23 cellular contexts compared by ENCODE assay signal in genomic region chr9:91755761-91756638, GRCh38.
"Had no signal": no experiment of that assay in that cellular context is flagged by ENCODE, and none has a peak within 500 bp of the region (broad histone marks: within the 10 kb centered on the region; RNA-seq: fewer than 3 reads in every experiment).

No MANE protein-coding gene starts in this region.

- H3K4me3 ChIP-seq: esophagus muscularis mucosa, hepatocyte, pancreas, tibial artery had no signal

- H3K36me3 Mint-ChIP-seq: activated naive CD4-positive, alpha-beta T cell treated with anti-CD3 and anti-CD28 coated beads, Interleukin-2, amount 50 U/mL, for 24 hours had no signal

- H3K27ac Mint-ChIP-seq: activated naive CD4-positive, alpha-beta T cell treated with anti-CD3 and anti-CD28 coated beads, Interleukin-2, amount 50 U/mL, for 24 hours; nephron; stimulated activated naive CD8-positive, alpha-beta T cell treated with anti-CD3 and anti-CD28 coated beads, Interleukin-15, Interleukin-2, amounts not matched to agents 100 ng/mL and 50 ng/mL, for 24 hours had no signal

- H2AFZ ChIP-seq: hepatocyte had no signal

- FAIRE-seq: astrocyte, colon, endothelial cell of umbilical vein, pancreas, TTC549 had no signal

- H3K9me3 Mint-ChIP-seq: activated naive CD4-positive, alpha-beta T cell treated with anti-CD3 and anti-CD28 coated beads, Interleukin-2, amount 50 U/mL, for 24 hours; central memory CD8-positive, alpha-beta T cell; nephron; stimulated activated naive CD8-positive, alpha-beta T cell treated with anti-CD3 and anti-CD28 coated beads, Interleukin-15, Interleukin-2, amounts not matched to agents 100 ng/mL and 50 ng/mL, for 24 hours had no signal

- H3K27ac ChIP-seq: esophagus muscularis mucosa, foreskin keratinocyte, hepatocyte, pancreas, tibial artery, WERI-Rb-1 had no signal

- H3K36me3 ChIP-seq: pancreas, tibial artery had no signal

- H3K9me3 ChIP-seq: esophagus muscularis mucosa, pancreas, tibial artery had no signal

- H3K4me1 ChIP-seq: foreskin keratinocyte, pancreas, tibial artery had no signal

- DNase-seq: activated CD4-positive, alpha-beta T cell treated with anti-CD3 and anti-CD28 coated beads for 1 hour; activated CD4-positive, alpha-beta T cell treated with anti-CD3 and anti-CD28 coated beads, Interleukin-2, amount 50 U/mL, for 1 hour; activated gamma-delta T cell treated with Interleukin-2 at 50 U/mL for 16 hours; activated T-cell treated with anti-CD3 and anti-CD28 coated beads, Interleukin-2, amount 50 U/mL, for 1 hour; effector memory CD4-positive, alpha-beta T cell; foreskin keratinocyte; left ventricle myocardium superior; pancreas; right cardiac atrium; stimulated activated CD4-positive, alpha-beta T cell treated with anti-CD3 and anti-CD28 coated beads, Interleukin-1b, Interleukin-23, amount 100 ng/mL, for 48 hours; T-helper 1 cell; tibial artery; WERI-Rb-1 had no signal

- H3K4me3 Mint-ChIP-seq: activated naive CD4-positive, alpha-beta T cell treated with anti-CD3 and anti-CD28 coated beads, Interleukin-2, amount 50 U/mL, for 24 hours; central memory CD8-positive, alpha-beta T cell; nephron; stimulated activated naive CD8-positive, alpha-beta T cell treated with anti-CD3 and anti-CD28 coated beads, Interleukin-15, Interleukin-2, amounts not matched to agents 100 ng/mL and 50 ng/mL, for 24 hours had no signal

- ATAC-seq: foreskin keratinocyte, left ventricle myocardium superior, pancreas, right cardiac atrium had no signal

- H3K27me3 ChIP-seq: esophagus muscularis mucosa, foreskin keratinocyte, hepatocyte, pancreas had no signal

- H3K4me2 ChIP-seq: hepatocyte had no signal

- H3K4me1 Mint-ChIP-seq: activated naive CD4-positive, alpha-beta T cell treated with anti-CD3 and anti-CD28 coated beads, Interleukin-2, amount 50 U/mL, for 24 hours; central memory CD8-positive, alpha-beta T cell had no signal
